ENCODE assay signal across 28 cellular contexts in the genomic region with DNA sequence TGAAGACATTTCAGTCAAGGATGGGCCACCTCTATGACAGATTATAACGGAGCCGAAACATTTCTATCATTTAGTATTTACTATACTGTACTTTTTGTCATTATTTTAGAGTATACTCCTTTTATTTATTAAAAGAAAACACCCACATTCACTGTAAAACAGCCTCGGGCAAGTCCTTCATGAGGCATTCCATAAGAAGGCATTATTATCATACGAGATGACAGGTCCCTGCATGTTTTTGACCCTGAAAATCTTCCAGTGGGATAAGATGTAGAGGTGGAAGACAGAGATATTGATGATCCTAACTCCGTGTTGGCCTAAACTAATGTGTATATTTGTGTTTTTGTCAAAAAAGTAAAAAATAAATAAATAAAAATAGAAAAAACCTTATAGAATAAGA.
DNase-seq lines count a peak whose midpoint lies in the region; ATAC-seq, FAIRE-seq and TF ChIP-seq lines count a peak whose summit lies in the region.
"Had no signal": no experiment of that assay in that cellular context is flagged by ENCODE, and none has a peak within 500 bp of the region (broad histone marks: within the 10 kb centered on the region; RNA-seq: fewer than 3 reads in every experiment).

No MANE protein-coding gene starts in this region.

- ATAC-seq in RWPE2 (ENCODE audit: low read depth) (no peak), left cardiac atrium (no peak)
- no peak for ATAC-seq in activated T-helper 17 cell treated with anti-CD3 and anti-CD28 coated beads, Interleukin-2, amount 50 U/mL, for 72 hours (replicated peaks)
- ATAC-seq: GM12878 had no signal

- no peak overlapping the region for H3K9ac ChIP-seq in keratinocyte (ENCODE audit: control insufficient read depth, extremely low read depth, insufficient read depth, low read length)
- H3K9ac ChIP-seq: BLaER1 had no signal

- H3K4me2 ChIP-seq in keratinocyte (ENCODE audit: control insufficient read depth, extremely low read depth, insufficient read depth, low read depth, low read length): peak overlapping the region; percentile 32
- H3K4me2 ChIP-seq: BLaER1 had no signal

- no peak for FAIRE-seq in bronchial epithelial cell (lab: Jason Lieb, UNC)
- FAIRE-seq in keratinocyte (lab: Jason Lieb, UNC): no peak
- FAIRE-seq: A204.1, GM12878, GM12892, GM19239 had no signal

- H3K27me3 Mint-ChIP-seq in activated T-helper 17 cell treated with anti-CD3 and anti-CD28 coated beads, Interleukin-2, amount 50 U/mL, for 72 hours: peaks cover 7% of the 10 kb centered on the region

- H2AFZ ChIP-seq in keratinocyte (ENCODE audit: control insufficient read depth, low read length): no peak overlapping the region

- H3K9me3 ChIP-seq in RWPE2 (ENCODE audit: severe bottlenecking) (no peaks in the 10 kb centered on the region), keratinocyte (ENCODE audit: control insufficient read depth, low read depth, low read length) (no peaks in the 10 kb centered on the region)
- H3K9me3 ChIP-seq: BE2C had no signal

- no peaks in the 10 kb centered on the region for H3K79me2 ChIP-seq in keratinocyte (ENCODE audit: control insufficient read depth, insufficient read depth, low read length)

- no peak for TF ChIP-seq CTCF in RWPE2 (IDR thresholded peaks at IDR 0.05; ENCODE audit: poor library complexity, severe bottlenecking)
- TF ChIP-seq CTCF in bronchial epithelial cell (IDR thresholded peaks at IDR 0.05; ENCODE audit: insufficient read depth, low read length, severe bottlenecking): no peak
- no peak for TF ChIP-seq CTCF in keratinocyte (optimal IDR thresholded peaks at IDR 0.05 in 1 of 3, IDR thresholded peaks at IDR 0.05 in 1 of 3, conservative IDR thresholded peaks at IDR 0.05 in 1 of 3; ENCODE audit: extremely low read depth in 1 of 3, insufficient read depth in 2 of 3, low read length in 3 of 3)

- intact Hi-C loops in left cardiac atrium (cut with DNase I): no loop called here

- H3K36me3 ChIP-seq in RWPE2 (ENCODE audit: low read depth) (no peaks in the 10 kb centered on the region), bronchial epithelial cell (ENCODE audit: control insufficient read depth, insufficient read depth, low read length) (no peaks in the 10 kb centered on the region), keratinocyte (ENCODE audit: control insufficient read depth in 2 of 2, extremely low read depth in 1 of 2, insufficient read depth in 2 of 2, low read length in 2 of 2) (no peaks in the 10 kb centered on the region)
- H3K36me3 ChIP-seq: BE2C, BLaER1 had no signal

- no peaks in the 10 kb centered on the region for H3K9me3 Mint-ChIP-seq in activated T-helper 17 cell treated with anti-CD3 and anti-CD28 coated beads, Interleukin-2, amount 50 U/mL, for 72 hours
- H3K9me3 Mint-ChIP-seq: CD4-positive, alpha-beta memory T cell; CD8-positive, alpha-beta memory T cell had no signal

- H3K27ac ChIP-seq in RWPE2 (ENCODE audit: poor library complexity, severe bottlenecking) (peak overlapping the region; percentile 46), epithelial cell of prostate (peak overlapping the region; percentile 75), keratinocyte (ENCODE audit: control insufficient read depth, insufficient read depth, low read length) (peak overlapping the region; percentile 40)
- H3K27ac ChIP-seq: BLaER1 had no signal

- peaks cover 12% of the 10 kb centered on the region for H3K4me1 ChIP-seq in RWPE2 (ENCODE audit: insufficient read depth, poor library complexity, severe bottlenecking)
- peaks cover 10% of the 10 kb centered on the region for H3K4me1 ChIP-seq in keratinocyte (ENCODE audit: control insufficient read depth, extremely low read depth, insufficient read depth, low read length)
- H3K4me1 ChIP-seq: BE2C had no signal

- H3K4me3 ChIP-seq in RWPE2 (ENCODE audit: severe bottlenecking): no peak overlapping the region
- no peak overlapping the region for H3K4me3 ChIP-seq in bronchial epithelial cell (ENCODE audit: low read depth, low read length)
- H3K4me3 ChIP-seq in keratinocyte (ENCODE audit: control insufficient read depth in 2 of 3, extremely low read depth in 1 of 3, insufficient read depth in 2 of 3, low read depth in 1 of 3, low read length in 3 of 3): no peak overlapping the region
- H3K4me3 ChIP-seq: BLaER1, GM12878 had no signal

- DNase-seq in RWPE2 (ENCODE audit: low spot score) (no peak), bronchial epithelial cell (ENCODE audit: low read depth) (peak; percentile 62), epithelial cell of prostate (ENCODE audit: low read depth, low spot score) (no peak), keratinocyte (ENCODE audit: low read depth, low spot score) (peak; percentile 21), left cardiac atrium (no peak), foreskin melanocyte (no peak)
- DNase-seq: 8988T; ACHN; BE2C; C1 segment of cervical spinal cord; CD4-positive, alpha-beta memory T cell; CD4-positive, CD25-positive, alpha-beta regulatory T cell; CD8-positive, alpha-beta memory T cell; COR-L47; DMS 273 treated with DMSO at 0.1 percent for 48 hours; DMS153; DMS53; DMS79; DND-41; EL; GDM1 had no signal

- H3K9me1 ChIP-seq in keratinocyte (ENCODE audit: control insufficient read depth, extremely low read depth, insufficient read depth, low read length): no peaks in the 10 kb centered on the region

- dilution Hi-C loops in keratinocyte (cut with MboI; ENCODE audit: extremely low pct_ligation_motif_present, low sequenced_read_pairs): no loop called here

- no peaks in the 10 kb centered on the region for H3K36me3 Mint-ChIP-seq in activated T-helper 17 cell treated with anti-CD3 and anti-CD28 coated beads, Interleukin-2, amount 50 U/mL, for 72 hours (ENCODE audit: low read depth)
- H3K36me3 Mint-ChIP-seq: CD14-positive monocyte; CD4-positive, alpha-beta memory T cell; CD4-positive, CD25-positive, alpha-beta regulatory T cell; CD8-positive, alpha-beta memory T cell had no signal

- H3K4me3 Mint-ChIP-seq in activated T-helper 17 cell treated with anti-CD3 and anti-CD28 coated beads, Interleukin-2, amount 50 U/mL, for 72 hours: no peak overlapping the region
- H3K4me3 Mint-ChIP-seq: CD14-positive monocyte; CD4-positive, alpha-beta memory T cell; CD4-positive, CD25-positive, alpha-beta regulatory T cell; CD8-positive, alpha-beta memory T cell had no signal

- H3K27ac Mint-ChIP-seq in activated T-helper 17 cell treated with anti-CD3 and anti-CD28 coated beads, Interleukin-2, amount 50 U/mL, for 72 hours: no peak overlapping the region
- H3K27ac Mint-ChIP-seq: CD14-positive monocyte; CD4-positive, CD25-positive, alpha-beta regulatory T cell; CD8-positive, alpha-beta memory T cell had no signal

- H3K4me1 Mint-ChIP-seq in activated T-helper 17 cell treated with anti-CD3 and anti-CD28 coated beads, Interleukin-2, amount 50 U/mL, for 72 hours: peaks cover 5% of the 10 kb centered on the region
- H3K4me1 Mint-ChIP-seq: CD14-positive monocyte had no signal

- H3K27me3 ChIP-seq in RWPE2 (ENCODE audit: insufficient read depth, poor library complexity, severe bottlenecking): no peaks in the 10 kb centered on the region
- H3K27me3 ChIP-seq in bronchial epithelial cell (ENCODE audit: control insufficient read depth, insufficient read depth, low read length): no peaks in the 10 kb centered on the region
- no peaks in the 10 kb centered on the region for H3K27me3 ChIP-seq in keratinocyte (ENCODE audit: control insufficient read depth, extremely low read depth, insufficient read depth, low read length)
- H3K27me3 ChIP-seq: BE2C, BLaER1 had no signal

- no peaks in the 10 kb centered on the region for H4K20me1 ChIP-seq in keratinocyte (ENCODE audit: control insufficient read depth, extremely low read depth, insufficient read depth, low read length)
- H4K20me1 ChIP-seq: BLaER1 had no signal

Comparison
In these comparisons a context has a peak if more than half of its experiments do, and no peak if none do; other contexts are left out.
1. DNase-seq: peak in bronchial epithelial cell (single experiment) and keratinocyte (single experiment); none in RWPE2 (single experiment), epithelial cell of prostate (single experiment), left cardiac atrium (single experiment) and foreskin melanocyte (single experiment).
2. Peak in every context shown above with its lines, with median percentiles within 50 percentile points of each other: H3K27ac ChIP-seq.